10 cellular contexts compared by ENCODE assay signal in genomic region chr12:116492703-116493324, GRCh38.
DNase-seq lines count a peak whose midpoint lies in the region; ATAC-seq and TF ChIP-seq lines count a peak whose summit lies in the region.
"Had no signal": no experiment of that assay in that cellular context is flagged by ENCODE, and none has a peak within 500 bp of the region (broad histone marks: within the 10 kb centered on the region; RNA-seq: fewer than 3 reads in every experiment).

No MANE protein-coding gene starts in this region.

- H3K27me3 Mint-ChIP-seq in CD8-positive, alpha-beta memory T cell, result no peaks in the 10 kb centered on the region
- H3K27me3 Mint-ChIP-seq in T-helper 2 cell treated with Interferon-gamma antibody and Interleukin-4, amounts not matched to agents 5 μg/mL and 100 μg/mL, for 36 hours (ENCODE audit: low read depth), result peaks cover 7% of the 10 kb centered on the region
- H3K27me3 Mint-ChIP-seq in stimulated activated naive B cell treated with anti-CD40 and anti-IgM and Interleukin-4, amounts not matched to agents 10 μg/mL and 1 μg/mL and 100 μg/mL, for 72 hours, result no peaks in the 10 kb centered on the region

- H3K4me3 Mint-ChIP-seq in CD8-positive, alpha-beta memory T cell, result no peak overlapping the region
- no peak overlapping the region for H3K4me3 Mint-ChIP-seq in T-helper 2 cell treated with Interferon-gamma antibody and Interleukin-4, amounts not matched to agents 5 μg/mL and 100 μg/mL, for 36 hours
- H3K4me3 Mint-ChIP-seq in stimulated activated naive B cell treated with anti-CD40 and anti-IgM and Interleukin-4, amounts not matched to agents 10 μg/mL and 1 μg/mL and 100 μg/mL, for 72 hours, result peak overlapping the region in 1 of 2 donors; percentile 2

- H3K27ac Mint-ChIP-seq in CD8-positive, alpha-beta memory T cell, result peak overlapping the region in 1 of 8 donors; percentile 12
- H3K27ac Mint-ChIP-seq in T-helper 2 cell treated with Interferon-gamma antibody and Interleukin-4, amounts not matched to agents 5 μg/mL and 100 μg/mL, for 36 hours, result peak overlapping the region; percentile 1
- H3K27ac Mint-ChIP-seq in stimulated activated naive B cell treated with anti-CD40 and anti-IgM and Interleukin-4, amounts not matched to agents 10 μg/mL and 1 μg/mL and 100 μg/mL, for 72 hours, result no peak overlapping the region

- no peaks in the 10 kb centered on the region for H3K27me3 ChIP-seq in CD8-positive, alpha-beta memory T cell (ENCODE audit: insufficient read depth, low read length, poor library complexity, severe bottlenecking)

- H3K4me3 ChIP-seq in CD8-positive, alpha-beta memory T cell (ENCODE audit: low read length), result no peak overlapping the region
- H3K4me3 ChIP-seq in fibroblast of villous mesenchyme (ENCODE audit: low read depth, low read length), result no peak overlapping the region

- no peaks in the 10 kb centered on the region for H3K4me1 Mint-ChIP-seq in CD8-positive, alpha-beta memory T cell
- no peaks in the 10 kb centered on the region for H3K4me1 Mint-ChIP-seq in T-helper 2 cell treated with Interferon-gamma antibody and Interleukin-4, amounts not matched to agents 5 μg/mL and 100 μg/mL, for 36 hours (ENCODE audit: low read depth)
- peaks cover 9 to 12% of the 10 kb centered on the region in 2 donors for H3K4me1 Mint-ChIP-seq in stimulated activated naive B cell treated with anti-CD40 and anti-IgM and Interleukin-4, amounts not matched to agents 10 μg/mL and 1 μg/mL and 100 μg/mL, for 72 hours

- no peaks in the 10 kb centered on the region for H3K4me1 ChIP-seq in CD8-positive, alpha-beta memory T cell (ENCODE audit: insufficient read depth, low read length)

- H3K9me3 Mint-ChIP-seq in CD8-positive, alpha-beta memory T cell, result peaks cover under 1 to 6% (median 3%) of the 10 kb centered on the region in 5 donors
- H3K9me3 Mint-ChIP-seq in T-helper 2 cell treated with Interferon-gamma antibody and Interleukin-4, amounts not matched to agents 5 μg/mL and 100 μg/mL, for 36 hours, result peaks cover 3% of the 10 kb centered on the region
- H3K9me3 Mint-ChIP-seq in stimulated activated naive B cell treated with anti-CD40 and anti-IgM and Interleukin-4, amounts not matched to agents 10 μg/mL and 1 μg/mL and 100 μg/mL, for 72 hours, result peaks cover 15% of the 10 kb centered on the region in 2 donors

- no peaks in the 10 kb centered on the region for H3K36me3 ChIP-seq in CD8-positive, alpha-beta memory T cell (ENCODE audit: insufficient read depth, low read length)

- H3K9me3 ChIP-seq in CD8-positive, alpha-beta memory T cell (ENCODE audit: low read length), result no peaks in the 10 kb centered on the region

- DNase-seq in CD8-positive, alpha-beta memory T cell, result no peak
- peak; percentile 55 for DNase-seq in HK-2 (ENCODE audit: unreplicated experiment)
- no peak for DNase-seq in T-helper 2 cell treated with Interferon-gamma antibody and Interleukin-4, amounts not matched to agents 5 μg/mL and 100 μg/mL, for 36 hours (ENCODE audit: low spot score)
- DNase-seq in fibroblast of villous mesenchyme (ENCODE audit: low read depth), result peak; percentile 39
- DNase-seq in stimulated activated naive B cell treated with anti-CD40 and anti-IgM and Interleukin-4, amounts not matched to agents 10 μg/mL and 1 μg/mL and 100 μg/mL, for 72 hours, result no peak
- no peak for DNase-seq in activated naive CD4-positive, alpha-beta T cell treated with anti-CD3 and anti-CD28 coated beads, Interleukin-2, amount 50 U/mL, for 16 hours
- no peak for DNase-seq in midbrain (lab: John Stamatoyannopoulos, UW)
- DNase-seq: islet precursor cell; stimulated activated CD8-positive, alpha-beta memory T cell treated with anti-CD3 and anti-CD28 coated beads, Interleukin-4, amount 100 ng/mL, for 48 hours had no signal

- no peak for TF ChIP-seq CTCF in fibroblast of villous mesenchyme (IDR thresholded peaks at IDR 0.05; ENCODE audit: insufficient read depth, low read depth, low read length)

- H3K36me3 Mint-ChIP-seq in CD8-positive, alpha-beta memory T cell, result peaks cover 0 to 4% (median 1%) of the 10 kb centered on the region in 3 donors
- H3K36me3 Mint-ChIP-seq in T-helper 2 cell treated with Interferon-gamma antibody and Interleukin-4, amounts not matched to agents 5 μg/mL and 100 μg/mL, for 36 hours (ENCODE audit: low read depth), result no peaks in the 10 kb centered on the region
- H3K36me3 Mint-ChIP-seq in stimulated activated naive B cell treated with anti-CD40 and anti-IgM and Interleukin-4, amounts not matched to agents 10 μg/mL and 1 μg/mL and 100 μg/mL, for 72 hours, result peaks cover 0 to 4% of the 10 kb centered on the region in 2 donors

- POLR2A ChIA-PET in CD8-positive, alpha-beta memory T cell (lab: Charles Lee), result no interaction called here

- H3K27ac ChIP-seq in CD8-positive, alpha-beta memory T cell (ENCODE audit: low read depth, low read length), result peak overlapping the region; percentile 9

- CTCF ChIA-PET in CD8-positive, alpha-beta memory T cell (lab: Charles Lee), result no interaction called here

- no peak for ATAC-seq in stimulated activated naive B cell treated with anti-CD40 and anti-IgM and Interleukin-4, amounts not matched to agents 10 μg/mL and 1 μg/mL and 100 μg/mL, for 72 hours (replicated peaks)
- ATAC-seq in HG03378 (IDR thresholded peaks at IDR 0.05; ENCODE audit: unreplicated experiment), result no peak

Comparison
In these comparisons a context has a peak if more than half of its experiments do, and no peak if none do; other contexts are left out.
1. DNase-seq: peak in HK-2 (single experiment) and fibroblast of villous mesenchyme (single experiment); none in CD8-positive, alpha-beta memory T cell (0 of 5), T-helper 2 cell treated with Interferon-gamma antibody and Interleukin-4, amounts not matched to agents 5 μg/mL and 100 μg/mL, for 36 hours (single experiment), stimulated activated naive B cell treated with anti-CD40 and anti-IgM and Interleukin-4, amounts not matched to agents 10 μg/mL and 1 μg/mL and 100 μg/mL, for 72 hours (single experiment), activated naive CD4-positive, alpha-beta T cell treated with anti-CD3 and anti-CD28 coated beads, Interleukin-2, amount 50 U/mL, for 16 hours (single experiment) and midbrain (single experiment).